In genomic region chr20:53405070-53405603, GRCh38 we compare ENCODE assay signal across 15 cellular contexts.
DNase-seq lines count a peak whose midpoint lies in the region; ATAC-seq and TF ChIP-seq lines count a peak whose summit lies in the region.
"Had no signal": no experiment of that assay in that cellular context is flagged by ENCODE, and none has a peak within 500 bp of the region (broad histone marks: within the 10 kb centered on the region; RNA-seq: fewer than 3 reads in every experiment).

No MANE protein-coding gene starts in this region.

- H3K9me3 ChIP-seq in upper lobe of right lung (no peaks in the 10 kb centered on the region), neural progenitor cell (ENCODE audit: low read depth) (no peaks in the 10 kb centered on the region)
- H3K9me3 ChIP-seq: BLaER1 had no signal

- H3F3A ChIP-seq in neural progenitor cell (ENCODE audit: low read depth), result no peaks in the 10 kb centered on the region

- peak; percentile 44 for ATAC-seq in upper lobe of right lung

- DNase-seq in SIG-M5 treated with dmso at 0.1 percent for 504 hours (lab: John Stamatoyannopoulos, UW; ENCODE audit: unreplicated experiment), result peak; percentile 5
- DNase-seq in SIG-M5 (lab: John Stamatoyannopoulos, UW), result no peak
- DNase-seq in NOMO-1 (lab: John Stamatoyannopoulos, UW; ENCODE audit: unreplicated experiment in 2 of 2), result peak; percentile 75 to 92
- peak; percentile 62 for DNase-seq in SKM-1 (lab: John Stamatoyannopoulos, UW; ENCODE audit: unreplicated experiment)
- no peak for DNase-seq in upper lobe of right lung
- no peak for DNase-seq in activated CD8-positive, alpha-beta memory T cell treated with anti-CD3 and anti-CD28 coated beads, Interleukin-2, amount 50 U/mL, for 4 hours
- no peak for DNase-seq in neural progenitor cell (ENCODE audit: low spot score)
- DNase-seq in nucleus accumbens (lab: John Stamatoyannopoulos, UW), result no peak
- DNase-seq: AML-193; CD4-positive, CD25-positive, alpha-beta regulatory T cell; DMS53; GF-D8; HCEC 1CT had no signal

- no peaks in the 10 kb centered on the region for H3K36me3 ChIP-seq in upper lobe of right lung
- H3K36me3 ChIP-seq in neural progenitor cell, result no peaks in the 10 kb centered on the region
- H3K36me3 ChIP-seq: BLaER1 had no signal

- H3K27me3 ChIP-seq in upper lobe of right lung (no peaks in the 10 kb centered on the region), neural progenitor cell (no peaks in the 10 kb centered on the region)
- H3K27me3 ChIP-seq: BLaER1 had no signal

- H4K20me1 ChIP-seq in neural progenitor cell (ENCODE audit: low read depth), result no peaks in the 10 kb centered on the region
- H4K20me1 ChIP-seq: BLaER1 had no signal

- H3K9me3 Mint-ChIP-seq in neural progenitor cell, result peaks cover 4% of the 10 kb centered on the region

- no peak overlapping the region for H3K4me2 ChIP-seq in neural progenitor cell
- H3K4me2 ChIP-seq: BLaER1 had no signal

- H3K9ac ChIP-seq in neural progenitor cell, result no peak overlapping the region
- H3K9ac ChIP-seq: BLaER1 had no signal

- intact Hi-C loops in upper lobe of right lung (cut with DNase I), result no loop called here

- no peak overlapping the region for H3K4me3 Mint-ChIP-seq in neural progenitor cell
- H3K4me3 Mint-ChIP-seq: CD4-positive, CD25-positive, alpha-beta regulatory T cell had no signal

- H3K27me3 Mint-ChIP-seq in neural progenitor cell (ENCODE audit: insufficient read depth, low read depth), result peaks cover 2% of the 10 kb centered on the region

- H3K4me1 Mint-ChIP-seq in neural progenitor cell, result peaks cover 18% of the 10 kb centered on the region

- no peak overlapping the region for H3K27ac Mint-ChIP-seq in neural progenitor cell
- H3K27ac Mint-ChIP-seq: CD4-positive, CD25-positive, alpha-beta regulatory T cell had no signal

- no peaks in the 10 kb centered on the region for H3K79me2 ChIP-seq in neural progenitor cell (ENCODE audit: low read depth)

- TF ChIP-seq CTCF in upper lobe of right lung (IDR thresholded peaks at IDR 0.05) (no peak), neural progenitor cell (IDR thresholded peaks at IDR 0.05) (no peak)

- no peak overlapping the region for H2AFZ ChIP-seq in neural progenitor cell (replicated peaks)

- H3K27ac ChIP-seq in upper lobe of right lung (no peak overlapping the region), neural progenitor cell (no peak overlapping the region)
- H3K27ac ChIP-seq: 22Rv1, BLaER1 had no signal

- peaks cover 2% of the 10 kb centered on the region for H3K36me3 Mint-ChIP-seq in neural progenitor cell
- H3K36me3 Mint-ChIP-seq: CD4-positive, CD25-positive, alpha-beta regulatory T cell had no signal

- H3K4me1 ChIP-seq in upper lobe of right lung (peaks cover 3% of the 10 kb centered on the region), neural progenitor cell (peaks cover 8% of the 10 kb centered on the region)
- H3K4me1 ChIP-seq: BLaER1 had no signal

- no peak overlapping the region for H3K4me3 ChIP-seq in upper lobe of right lung
- no peak overlapping the region for H3K4me3 ChIP-seq in neural progenitor cell
- H3K4me3 ChIP-seq: BLaER1 had no signal

Comparison
In these comparisons a context has a peak if more than half of its experiments do, and no peak if none do; other contexts are left out.
1. DNase-seq: peak in SIG-M5 treated with dmso at 0.1 percent for 504 hours (single experiment), NOMO-1 (2 of 2) and SKM-1 (single experiment); none in SIG-M5 (single experiment), upper lobe of right lung (single experiment), activated CD8-positive, alpha-beta memory T cell treated with anti-CD3 and anti-CD28 coated beads, Interleukin-2, amount 50 U/mL, for 4 hours (single experiment), neural progenitor cell (single experiment) and nucleus accumbens (0 of 56).